ENCODE assay signal across 17 cellular contexts in the genomic region with DNA sequence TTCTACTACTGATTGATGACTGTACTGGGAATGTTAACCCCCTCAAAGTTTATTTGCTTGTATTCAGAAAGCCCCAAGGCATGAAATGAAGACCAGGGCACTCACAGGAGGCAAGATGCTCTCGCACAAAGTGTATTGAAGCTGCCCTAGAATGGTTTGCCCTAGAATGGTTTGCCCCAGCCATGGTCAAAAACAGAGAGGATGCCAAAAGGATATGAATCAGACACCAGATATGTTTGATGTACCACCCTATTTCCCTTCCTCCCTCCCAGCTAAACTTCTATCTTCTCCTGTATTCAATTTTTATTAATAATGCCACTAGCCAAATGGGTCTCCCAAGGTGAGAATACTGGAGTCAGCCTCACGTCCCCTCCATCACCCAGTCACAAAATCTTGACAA.
"Had no signal": no experiment of that assay in that cellular context is flagged by ENCODE, and none has a peak within 500 bp of the region (broad histone marks: within the 10 kb centered on the region; RNA-seq: fewer than 3 reads in every experiment).

No MANE protein-coding gene starts in this region.

- H3K27ac ChIP-seq: esophagus muscularis mucosa, gastroesophageal sphincter, neural progenitor cell, skin epidermis, thoracic aorta had no signal

- ATAC-seq: activated CD8-positive, alpha-beta memory T cell treated with anti-CD3 and anti-CD28 coated beads, Interleukin-2, amount 10 ng/mL, durations not matched to agents 7 days and 5 days; activated T-cell treated with anti-CD3 and anti-CD28 coated beads, Interleukin-2, amount 50 U/mL, for 4 hours; gastroesophageal sphincter; stimulated activated naive CD8-positive, alpha-beta T cell treated with anti-CD3 and anti-CD28 coated beads, Interleukin-15, amount 100 ng/mL, for 72 hours had no signal

- H3K4me1 Mint-ChIP-seq: activated CD8-positive, alpha-beta memory T cell treated with anti-CD3 and anti-CD28 coated beads, Interleukin-2, amount 10 ng/mL, durations not matched to agents 7 days and 5 days; activated naive CD8-positive, alpha-beta T cell treated with anti-CD3 and anti-CD28 coated beads, Interleukin-2, amount 10 ng/mL, durations not matched to agents 7 days and 5 days; mesothelial cell of epicardium; neural progenitor cell; stimulated activated naive CD8-positive, alpha-beta T cell treated with anti-CD3 and anti-CD28 coated beads, Interleukin-15, amount 100 ng/mL, for 72 hours had no signal

- H3K9me3 ChIP-seq: esophagus muscularis mucosa, gastroesophageal sphincter, thoracic aorta had no signal

- H3K36me3 Mint-ChIP-seq: activated CD8-positive, alpha-beta memory T cell treated with anti-CD3 and anti-CD28 coated beads, Interleukin-2, amount 10 ng/mL, durations not matched to agents 7 days and 5 days; activated naive CD8-positive, alpha-beta T cell treated with anti-CD3 and anti-CD28 coated beads, Interleukin-2, amount 10 ng/mL, durations not matched to agents 7 days and 5 days; mesothelial cell of epicardium; neural progenitor cell had no signal

- H3K4me1 ChIP-seq: esophagus muscularis mucosa, gastroesophageal sphincter, neural progenitor cell had no signal

- H3K4me3 Mint-ChIP-seq: activated CD8-positive, alpha-beta memory T cell treated with anti-CD3 and anti-CD28 coated beads, Interleukin-2, amount 10 ng/mL, durations not matched to agents 7 days and 5 days; activated naive CD8-positive, alpha-beta T cell treated with anti-CD3 and anti-CD28 coated beads, Interleukin-2, amount 10 ng/mL, durations not matched to agents 7 days and 5 days; activated T-cell treated with anti-CD3 and anti-CD28 coated beads, Interleukin-2, amount 50 U/mL, for 4 hours; mesothelial cell of epicardium; neural progenitor cell; stimulated activated naive CD8-positive, alpha-beta T cell treated with anti-CD3 and anti-CD28 coated beads, Interleukin-15, amount 100 ng/mL, for 72 hours had no signal

- DNase-seq: activated CD4-positive, alpha-beta T cell treated with anti-CD3 and anti-CD28 coated beads, Interleukin-2, amount 50 U/mL, for 48 hours; activated CD4-positive, CD25-positive, alpha-beta regulatory T cell treated with anti-CD3 and anti-CD28 coated beads, Interleukin-2, amount 50 U/mL, for 72 hours; activated CD8-positive, alpha-beta memory T cell treated with anti-CD3 and anti-CD28 coated beads, Interleukin-2, amount 10 ng/mL, durations not matched to agents 7 days and 5 days; activated gamma-delta T cell; activated naive CD8-positive, alpha-beta T cell treated with anti-CD3 and anti-CD28 coated beads, Interleukin-2, amount 10 ng/mL, durations not matched to agents 7 days and 5 days; activated T-cell treated with anti-CD3 and anti-CD28 coated beads, Interleukin-2, amount 50 U/mL, for 4 hours; anterior cingulate cortex; kidney; retina; stimulated activated CD4-positive, alpha-beta T cell treated with anti-CD3 and anti-CD28 coated beads, Interleukin-4, amount 100 ng/mL, for 4 hours; stimulated activated naive CD8-positive, alpha-beta T cell treated with anti-CD3 and anti-CD28 coated beads, Interleukin-15, amount 100 ng/mL, for 72 hours had no signal

- H3K9me3 Mint-ChIP-seq: activated T-cell treated with anti-CD3 and anti-CD28 coated beads, Interleukin-2, amount 50 U/mL, for 4 hours; mesothelial cell of epicardium; neural progenitor cell had no signal

- H3K4me3 ChIP-seq: esophagus muscularis mucosa, gastroesophageal sphincter, neural progenitor cell, skin epidermis, thoracic aorta had no signal

- H3K27ac Mint-ChIP-seq: activated CD8-positive, alpha-beta memory T cell treated with anti-CD3 and anti-CD28 coated beads, Interleukin-2, amount 10 ng/mL, durations not matched to agents 7 days and 5 days; activated naive CD8-positive, alpha-beta T cell treated with anti-CD3 and anti-CD28 coated beads, Interleukin-2, amount 10 ng/mL, durations not matched to agents 7 days and 5 days; mesothelial cell of epicardium; neural progenitor cell; stimulated activated naive CD8-positive, alpha-beta T cell treated with anti-CD3 and anti-CD28 coated beads, Interleukin-15, amount 100 ng/mL, for 72 hours had no signal

- H3K36me3 ChIP-seq: esophagus muscularis mucosa, gastroesophageal sphincter, neural progenitor cell, thoracic aorta had no signal

- H3K27me3 ChIP-seq: esophagus muscularis mucosa, gastroesophageal sphincter, neural progenitor cell had no signal
